ENCODE assay signal across 7 cellular contexts in genomic region chr1:57089221-57089620, GRCh38.
"Had no signal": no experiment of that assay in that cellular context is flagged by ENCODE, and none has a peak within 500 bp of the region (broad histone marks: within the 10 kb centered on the region; RNA-seq: fewer than 3 reads in every experiment).

No MANE protein-coding gene starts in this region.

- H3K9me3 Mint-ChIP-seq: HFFc6 had no signal

- ATAC-seq: HCT116 had no signal

- H3K27ac Mint-ChIP-seq: HFFc6 had no signal

- H3K9ac ChIP-seq: GM23248 had no signal

- DNase-seq: GOT3, H7, HFFc6, IMR-90 had no signal

- H3K36me3 ChIP-seq: HAP-1 had no signal

- H3K4me3 Mint-ChIP-seq: HFFc6 had no signal

- H3K27ac ChIP-seq: GM23248 had no signal

- H3K4me3 ChIP-seq: GM23248, HAP-1 had no signal

- H3K4me1 ChIP-seq: HAP-1 had no signal

- H3K9me3 ChIP-seq: HAP-1 had no signal

- H2AFZ ChIP-seq: GM23248 had no signal
